Comparison of ENCODE assay signal across 20 cellular contexts in the genomic region with DNA sequence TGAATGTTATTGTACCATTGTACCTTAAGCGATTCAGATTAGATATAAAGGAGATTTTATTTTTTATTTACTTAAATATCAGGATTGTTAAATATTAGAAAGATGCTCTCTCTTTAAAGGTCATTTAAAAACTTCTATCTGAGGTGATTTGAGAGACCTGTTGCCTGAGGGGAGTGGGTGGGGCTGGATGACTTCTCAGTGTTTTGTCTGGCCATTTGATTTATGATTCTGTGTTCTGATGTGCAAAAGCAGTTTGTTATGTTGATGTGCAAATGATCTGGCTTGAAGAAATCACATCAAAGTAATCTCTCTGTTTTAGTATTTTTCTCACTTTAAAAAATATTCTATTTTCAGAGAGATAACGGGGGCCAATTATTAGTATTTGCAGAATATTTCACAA.
"Had no signal": no experiment of that assay in that cellular context is flagged by ENCODE, and none has a peak within 500 bp of the region (broad histone marks: within the 10 kb centered on the region; RNA-seq: fewer than 3 reads in every experiment).

No MANE protein-coding gene starts in this region.

- DNase-seq: activated CD4-positive, alpha-beta memory T cell treated with anti-CD3 and anti-CD28 coated beads, Interleukin-2, amount 10 ng/mL, durations not matched to agents 7 days and 5 days; activated CD4-positive, alpha-beta T cell treated with anti-CD3 and anti-CD28 coated beads for 36 hours; activated CD4-positive, alpha-beta T cell treated with anti-CD3 and anti-CD28 coated beads, Interleukin-2, amount 50 U/mL, for 1 hour; activated gamma-delta T cell treated with Interleukin-2 at 50 U/mL for 16 hours; activated naive CD4-positive, alpha-beta T cell treated with anti-CD3 and anti-CD28 coated beads, Interleukin-2, amount 10 ng/mL, durations not matched to agents 7 days and 5 days; activated naive CD8-positive, alpha-beta T cell treated with anti-CD3 and anti-CD28 coated beads for 36 hours; activated T-cell treated with anti-CD3 and anti-CD28 coated beads for 4 hours; activated T-cell treated with anti-CD3 and anti-CD28 coated beads, Interleukin-2, amount 50 U/mL, for 72 hours; cerebellar nuclear complex; KG1; NCI-H1092; NCI-H1694; NCI-H2029; NCI-H226; NCI-H510A treated with DMSO at 0.1 percent for 48 hours; NCI-H82; SIG-M5; T-helper 1 cell; WERI-Rb-1 had no signal

- FAIRE-seq: colon had no signal

- ATAC-seq: activated CD4-positive, alpha-beta T cell treated with anti-CD3 and anti-CD28 coated beads for 36 hours; activated T-cell treated with anti-CD3 and anti-CD28 coated beads, Interleukin-2, amount 50 U/mL, for 72 hours had no signal

- H3K27ac ChIP-seq: WERI-Rb-1 had no signal

- H3K36me3 ChIP-seq: WERI-Rb-1 had no signal
